ENCODE assay signal across 15 cellular contexts in the genomic region with DNA sequence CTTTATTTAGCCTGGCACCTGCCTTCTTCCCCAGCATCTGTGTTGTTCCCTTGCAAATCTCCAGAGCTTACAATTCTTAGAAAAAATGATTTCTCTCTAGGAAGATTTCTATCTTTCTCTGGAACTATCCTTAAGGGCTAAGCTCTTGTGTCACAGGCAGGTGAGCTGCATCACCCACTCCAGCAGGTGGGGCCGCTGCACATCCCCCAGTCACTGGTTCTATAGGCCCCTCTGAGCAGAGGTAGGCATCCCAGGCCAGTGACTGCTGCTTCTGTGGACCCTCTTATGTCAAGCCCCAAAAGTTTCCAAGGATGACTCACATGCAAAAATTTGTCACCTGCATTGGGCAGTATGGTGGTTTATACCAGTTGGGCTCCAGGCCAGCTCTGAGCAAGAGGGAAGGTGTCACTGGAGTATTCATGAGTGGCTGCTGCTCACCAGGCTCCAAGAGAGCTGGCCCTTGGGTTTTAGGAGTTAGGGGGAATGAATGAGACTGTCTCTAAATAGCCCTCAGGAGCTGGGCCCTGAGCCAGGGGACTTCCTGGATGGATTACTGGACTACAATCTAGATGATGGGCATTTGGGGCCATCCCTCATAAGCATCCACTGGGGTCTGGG.
A peak's percentile ranks its signal among the peaks of the same experiment; 100 is the strongest.
DNase-seq lines count a peak whose midpoint lies in the region; ATAC-seq, FAIRE-seq and TF ChIP-seq lines count a peak whose summit lies in the region.
"Had no signal": no experiment of that assay in that cellular context is flagged by ENCODE, and none has a peak within 500 bp of the region (broad histone marks: within the 10 kb centered on the region; RNA-seq: fewer than 3 reads in every experiment).

No MANE protein-coding gene starts in this region.

- POLR2A ChIA-PET in HCT116 (lab: Charles Lee) (no interaction called here), H1 (lab: Charles Lee; ENCODE audit: partially characterized antibody) (no interaction called here)

- H4K91ac ChIP-seq in H1 (replicated peaks; ENCODE audit: insufficient read length, low read length): no peak overlapping the region

- no peak overlapping the region for H4K8ac ChIP-seq in H1 (ENCODE audit: extremely low read depth, insufficient read depth, low read length)

- no peak overlapping the region for H2AFZ ChIP-seq in HCT116 (ENCODE audit: low read depth, low read length, poor library complexity, severe bottlenecking)
- no peak overlapping the region for H2AFZ ChIP-seq in H1 (ENCODE audit: low read length)
- H2AFZ ChIP-seq: GM23248 had no signal

- no peak overlapping the region for H2BK15ac ChIP-seq in H1 (ENCODE audit: low read length)

- H2BK20ac ChIP-seq in H1 (ENCODE audit: low read length): no peak overlapping the region

- ATAC-seq in HCT116 (peak; percentile 73), GM21381 (IDR thresholded peaks at IDR 0.05; ENCODE audit: unreplicated experiment) (no peak), GM21390 (IDR thresholded peaks at IDR 0.05; ENCODE audit: unreplicated experiment) (no peak)
- ATAC-seq: naive thymus-derived CD4-positive, alpha-beta T cell had no signal

- no peak overlapping the region for H3K18ac ChIP-seq in H1 (ENCODE audit: extremely low read depth, low read length)

- H2BK5ac ChIP-seq in H1 (ENCODE audit: low read depth, low read length): no peak overlapping the region

- H2BK120ac ChIP-seq in H1 (replicated peaks; ENCODE audit: low read depth, low read length): no peak overlapping the region

- TF ChIP-seq EP300 in H1 (IDR thresholded peaks at IDR 0.05; ENCODE audit: borderline replicate concordance in 1 of 2, low read depth in 2 of 2, low read length in 2 of 2): no peak

- peak; percentile 4 for DNase-seq in activated CD4-positive, alpha-beta T cell treated with anti-CD3 and anti-CD28 coated beads for 48 hours
- no peak for DNase-seq in activated CD4-positive, alpha-beta T cell treated with anti-CD3 and anti-CD28 coated beads, Interleukin-2, amount 50 U/mL, for 1 hour
- no peak for DNase-seq in HCT116 (ENCODE audit: low read depth, low spot score)
- DNase-seq in H1 (ENCODE audit: low read depth in 1 of 2, low spot score in 2 of 2): no peak
- peak; percentile 43 for DNase-seq in posterior vena cava (ENCODE audit: low spot score)
- DNase-seq in germinal center (ENCODE audit: low spot score): no peak
- DNase-seq: activated CD4-positive, CD25-positive, alpha-beta regulatory T cell treated with anti-CD3 and anti-CD28 coated beads, Interleukin-2, amount 50 U/mL, for 72 hours; GM23248; head of caudate nucleus; left ventricle myocardium inferior; naive thymus-derived CD4-positive, alpha-beta T cell; NCI-H446; stimulated activated naive CD4-positive, alpha-beta T cell had no signal

- H3K9ac ChIP-seq in HCT116 (ENCODE audit: low read length): no peak overlapping the region
- H3K9ac ChIP-seq in H1 (replicated peaks in 1 of 4; ENCODE audit: extremely low read depth in 1 of 4, low read depth in 3 of 4, low read length in 3 of 4): no peak overlapping the region
- H3K9ac ChIP-seq: GM23248 had no signal

- H2AK5ac ChIP-seq in H1 (ENCODE audit: low read depth, low read length): no peak overlapping the region

- H3K4me3 ChIP-seq in HCT116 (replicated peaks in 1 of 2; ENCODE audit: low read depth in 1 of 2, low read length in 2 of 2) (no peak overlapping the region), H1 (ENCODE audit: extremely low read depth in 1 of 4, insufficient read depth in 2 of 4, low read depth in 3 of 4, low read length in 4 of 4) (no peak overlapping the region)
- H3K4me3 ChIP-seq: GM23248, left ventricle myocardium inferior had no signal

- TF ChIP-seq RAD21 in HCT116 (IDR thresholded peaks at IDR 0.05; ENCODE audit: low read depth): peak; percentile 52
- peak; percentile 57 to 66 for TF ChIP-seq RAD21 in H1 (IDR thresholded peaks at IDR 0.05 in 1 of 2, conservative IDR thresholded peaks at IDR 0.05 in 1 of 2; ENCODE audit: low read depth in 2 of 2, low read length in 2 of 2)

- H3K27ac ChIP-seq in HCT116 (ENCODE audit: low read depth, low read length): no peak overlapping the region
- H3K27ac ChIP-seq in H1 (ENCODE audit: low read depth, low read length): no peak overlapping the region
- H3K27ac ChIP-seq: GM23248, left ventricle myocardium inferior had no signal

- no peak overlapping the region for H3K23ac ChIP-seq in H1 (ENCODE audit: insufficient read length)

- H3K9me2 ChIP-seq in HCT116 (ENCODE audit: insufficient read depth): no peaks in the 10 kb centered on the region

- no peaks in the 10 kb centered on the region for H3K79me1 ChIP-seq in H1 (ENCODE audit: low read depth, low read length)

- no peak overlapping the region for H3K14ac ChIP-seq in H1 (ENCODE audit: insufficient read length)

- H3K4me1 ChIP-seq in HCT116 (ENCODE audit: control insufficient read depth in 1 of 2, insufficient read depth in 2 of 2, low read length in 2 of 2) (no peaks in the 10 kb centered on the region), H1 (replicated peaks in 1 of 4; ENCODE audit: control insufficient read depth in 3 of 4, insufficient read depth in 4 of 4, low read length in 3 of 4) (no peaks in the 10 kb centered on the region)

- H4K20me1 ChIP-seq in HCT116 (ENCODE audit: insufficient read depth) (no peaks in the 10 kb centered on the region), H1 (replicated peaks in 1 of 2; ENCODE audit: control insufficient read depth in 1 of 2, insufficient read depth in 2 of 2, low read length in 2 of 2) (no peaks in the 10 kb centered on the region)

- BruUV-seq in HCT116 (replicated peaks; lab: Mats Ljungman, UMichigan): no TSS peak

- no peak overlapping the region for H2BK12ac ChIP-seq in H1 (ENCODE audit: low read depth, low read length)

- peak; percentile 30 to 49 (median 41); a peak in 5 of 6 replicates for TF ChIP-seq CTCF in HCT116 (IDR thresholded peaks at IDR 0.05 in 2 of 3, conservative IDR thresholded peaks at IDR 0.05 in 1 of 3; ENCODE audit: borderline replicate concordance in 1 of 3, insufficient read depth in 1 of 3, low read depth in 2 of 3, low read length in 2 of 3)
- TF ChIP-seq CTCF in H1 (IDR thresholded peaks at IDR 0.05; ENCODE audit: control extremely low read depth in 1 of 3, insufficient read depth in 1 of 3, low read depth in 1 of 3, low read length in 3 of 3): peak; percentile 28 to 52 (median 38); a peak in 3 of 4 replicates

- no peaks in the 10 kb centered on the region for H3K23me2 ChIP-seq in H1 (ENCODE audit: low read depth, low read length)

- no peak overlapping the region for H4K5ac ChIP-seq in H1 (ENCODE audit: insufficient read length, low read depth, low read length)

- H3K4me2 ChIP-seq in HCT116 (ENCODE audit: low read length): no peak overlapping the region
- no peak overlapping the region for H3K4me2 ChIP-seq in H1 (ENCODE audit: insufficient read depth in 1 of 2, low read depth in 2 of 2, low read length in 2 of 2)

- FAIRE-seq in H1 (lab: Jason Lieb, UNC): no peak

- TF ChIP-seq POLR2A in HCT116 (IDR thresholded peaks at IDR 0.05; ENCODE audit: borderline replicate concordance, extremely low read depth, insufficient read depth, insufficient read length) (no peak), H1 (IDR thresholded peaks at IDR 0.05; ENCODE audit: control extremely low read depth in 1 of 2, low read depth in 2 of 2, low read length in 2 of 2) (no peak)

- H3K79me2 ChIP-seq in HCT116 (ENCODE audit: insufficient read depth, low read length): no peaks in the 10 kb centered on the region
- no peaks in the 10 kb centered on the region for H3K79me2 ChIP-seq in H1 (ENCODE audit: control insufficient read depth in 1 of 2, insufficient read depth in 2 of 2, low read length in 2 of 2)

- H3K27me3 ChIP-seq in HCT116 (ENCODE audit: insufficient read depth, low read length) (no peaks in the 10 kb centered on the region), H1 (replicated peaks in 1 of 4; ENCODE audit: control insufficient read depth in 3 of 4, extremely low read depth in 1 of 4, insufficient read depth in 3 of 4, low read length in 3 of 4) (no peaks in the 10 kb centered on the region)

- WGBS in H1 (ENCODE audit: extremely low coverage in 1 of 2, insufficient coverage in 1 of 2, insufficient read length in 1 of 2, insufficient replicate concordance in 2 of 2, low coverage in 1 of 2, low lambda C conversion rate in 2 of 2, missing lambda C conversion rate in 1 of 2), 2 experiments: 100% methylated on average over 1 of the region's 1 CpG; no CpG with 5 or more reads in 1 of the 2 experiments

- H3K36me3 ChIP-seq in HCT116 (ENCODE audit: control insufficient read depth in 1 of 2, insufficient read depth in 2 of 2, low read length in 2 of 2) (no peaks in the 10 kb centered on the region), H1 (ENCODE audit: control insufficient read depth in 2 of 4, insufficient read depth in 4 of 4, low read length in 3 of 4) (no peaks in the 10 kb centered on the region)
- H3K36me3 ChIP-seq: left ventricle myocardium inferior had no signal

- H3K9me3 ChIP-seq in HCT116 (ENCODE audit: control insufficient read depth in 1 of 2, insufficient read depth in 1 of 2, low read depth in 1 of 2, low read length in 2 of 2): no peaks in the 10 kb centered on the region
- H3K9me3 ChIP-seq in H1 (ENCODE audit: insufficient read depth in 2 of 2, low read depth in 1 of 2, low read length in 1 of 2): no peaks in the 10 kb centered on the region

- RAD21 ChIA-PET in HCT116 (lab: Charles Lee; ENCODE audit: low non-redundant PET in 1 of 2, low total read pairs in 2 of 2, uncharacterized antibody in 2 of 2, unreplicated experiment in 2 of 2): interaction anchor here in 1 of 2 experiments (0.6 kb wide), 1 partner anchor 71 kb away, joined by 3 read pairs; no protein-coding TSS in a partner anchor

- intact Hi-C loops in HCT116 (cut with micrococcal nuclease) (no loop called here), posterior vena cava (cut with DNase I) (no loop called here)

- CTCF ChIA-PET in HCT116 (lab: Charles Lee): interaction anchor here (1.0 to 1.2 kb wide), 3 partner anchors 36 to 183 kb away, joined by 3 to 4 read pairs (median 3); no protein-coding TSS in a partner anchor
- CTCF ChIA-PET in H1 (lab: Charles Lee; ENCODE audit: partially characterized antibody): interaction anchor here (0.9 to 1.7 kb wide), 10 partner anchors 8 to 257 kb away, joined by 3 to 6 read pairs (median 4); no protein-coding TSS in a partner anchor

- H3K56ac ChIP-seq in H1 (replicated peaks; ENCODE audit: insufficient read length, low read depth, low read length): no peak overlapping the region

- no peak overlapping the region for H3K4ac ChIP-seq in H1 (replicated peaks; ENCODE audit: insufficient read length, low read depth, low read length)

TF ChIP-seq in HCT116, 20 proteins besides CTCF, POLR2A, EP300 and RAD21 (continues in another document):
- TF ChIP-seq, protein P1, sequence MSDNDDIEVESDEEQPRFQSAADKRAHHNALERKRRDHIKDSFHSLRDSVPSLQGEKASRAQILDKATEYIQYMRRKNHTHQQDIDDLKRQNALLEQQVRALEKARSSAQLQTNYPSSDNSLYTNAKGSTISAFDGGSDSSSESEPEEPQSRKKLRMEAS (IDR thresholded peaks at IDR 0.05): no peak

TF ChIP-seq in H1, 55 proteins besides CTCF, POLR2A, EP300 and RAD21 (continues in another document):
- no peak for TF ChIP-seq SIRT6 (IDR thresholded peaks at IDR 0.05; ENCODE audit: low read length)
- TF ChIP-seq SUZ12 (IDR thresholded peaks at IDR 0.05; ENCODE audit: low read length): no peak

Comparison
In these comparisons a context has a peak if more than half of its experiments do, and no peak if none do; other contexts are left out.
1. DNase-seq: peak in activated CD4-positive, alpha-beta T cell treated with anti-CD3 and anti-CD28 coated beads for 48 hours (single experiment) and posterior vena cava (single experiment); none in activated CD4-positive, alpha-beta T cell treated with anti-CD3 and anti-CD28 coated beads, Interleukin-2, amount 50 U/mL, for 1 hour (single experiment), HCT116 (single experiment), H1 (0 of 2) and germinal center (single experiment).